8 cellular contexts compared by ENCODE assay signal in genomic region chr2:68467077-68467960, GRCh38. TPM values are rescaled to one million over a fixed set of nuclear protein-coding genes. Genes with fewer than 3 reads are reported as not detected.
DNase-seq lines count a peak whose midpoint lies in the region; ATAC-seq and TF ChIP-seq lines count a peak whose summit lies in the region.

Gene APLF (plus strand): TSS chr2:68467585. CDS start chr2:68467732, 147 bp downstream.
Gene FBXO48 (minus strand): TSS chr2:68467294. CDS start chr2:68465145, 2,149 bp downstream.

- TF ChIP-seq RAD21 in Ishikawa (IDR thresholded peaks at IDR 0.05; ENCODE audit: low read depth): no peak

- H3K4me3 ChIP-seq in mononuclear cell (ENCODE audit: low read length): peak within 1 kb of the TSS; percentile 86

- peak; percentile 95 for ATAC-seq in GM21619 (IDR thresholded peaks at IDR 0.05; ENCODE audit: unreplicated experiment)

- no peaks in the 10 kb centered on the region for H3K9me3 ChIP-seq in mononuclear cell (ENCODE audit: low read depth, low read length)

- no peaks in the 10 kb centered on the region for H3K27me3 ChIP-seq in mononuclear cell (ENCODE audit: insufficient read depth, low read length)

- H3K27ac ChIP-seq in epithelial cell of prostate: peak within 1 kb of the TSS; percentile 60

- no peak for TF ChIP-seq EP300 in Ishikawa (IDR thresholded peaks at IDR 0.05; ENCODE audit: borderline replicate concordance)

- DNase-seq in DMS153 treated with DMSO at 0.1 percent for 48 hours (lab: John Stamatoyannopoulos, UW; ENCODE audit: unreplicated experiment): peak; percentile 95
- peak; percentile 86 for DNase-seq in OCI-M2 (lab: John Stamatoyannopoulos, UW; ENCODE audit: unreplicated experiment)
- peak; percentile 98 for DNase-seq in activated T-cell treated with anti-CD3 and anti-CD28 coated beads, Interleukin-2, amount 50 U/mL, for 1 hour
- peak; percentile 96 for DNase-seq in epithelial cell of prostate (ENCODE audit: low read depth, low spot score)
- DNase-seq in stimulated activated CD8-positive, alpha-beta memory T cell treated with anti-CD3 and anti-CD28 coated beads, Interleukin-2, amount 100 ng/mL, for 48 hours (ENCODE audit: low read depth in 2 of 2): peak; percentile 91 to 97

- H3K4me1 ChIP-seq in mononuclear cell (ENCODE audit: insufficient read depth, low read length): peaks cover 24% of the 10 kb centered on the region

TF ChIP-seq in Ishikawa, 13 proteins besides CTCF, POLR2A, EP300 and RAD21:
- TF ChIP-seq CREB1 (IDR thresholded peaks at IDR 0.05; ENCODE audit: low read depth): peak; percentile 73
- peak; percentile 92 for TF ChIP-seq ZBTB7A (IDR thresholded peaks at IDR 0.05; ENCODE audit: low read depth)
- no peak for TF ChIP-seq REST (IDR thresholded peaks at IDR 0.05; ENCODE audit: low read depth)
- TF ChIP-seq USF1 (IDR thresholded peaks at IDR 0.05): no peak
- no peak for TF ChIP-seq YY1 (IDR thresholded peaks at IDR 0.05; ENCODE audit: low read depth)
- TF ChIP-seq FOXM1 (IDR thresholded peaks at IDR 0.05; ENCODE audit: borderline replicate concordance, low read depth): 0 out of 2 replicates have a peak, but pooled peaks have one; percentile 64
- TF ChIP-seq TAF1 (IDR thresholded peaks at IDR 0.05; ENCODE audit: low read depth): peak; percentile 50; the same call in 1 of the 2 replicates
- no peak for TF ChIP-seq NFIC (IDR thresholded peaks at IDR 0.05)
- no peak; the same call in 1 of the 2 replicates for TF ChIP-seq MAX (IDR thresholded peaks at IDR 0.05)
- TF ChIP-seq EGR1 (IDR thresholded peaks at IDR 0.05): 0 out of 2 replicates have a peak, but pooled peaks have one; percentile 16
- TF ChIP-seq TEAD4 (IDR thresholded peaks at IDR 0.05): no peak
- no peak for TF ChIP-seq TCF12 (IDR thresholded peaks at IDR 0.05; ENCODE audit: low read depth)
- peak; percentile 88 for TF ChIP-seq CEBPB (IDR thresholded peaks at IDR 0.05)
TF ChIP-seq in Ishikawa: peak in this region for 6.

RNA-seq across cellular contexts. Expression of gene APLF, which starts in this region (rescaled TPM):
- 11.2 TPM for total RNA-seq in mononuclear cell

RNA-seq across cellular contexts. Expression of gene FBXO48, which starts in this region (rescaled TPM):
- 0.52 TPM for total RNA-seq in mononuclear cell

Comparison
In these comparisons a context has a peak if more than half of its experiments do, and no peak if none do; other contexts are left out.
1. Peak in every context shown above with its lines: DNase-seq, ATAC-seq, H3K4me3 ChIP-seq and H3K27ac ChIP-seq.